15 cellular contexts compared by ENCODE assay signal in genomic region chr1:179120736-179121135, GRCh38. TPM values are rescaled to one million over a fixed set of nuclear protein-coding genes. Genes with fewer than 3 reads are reported as not detected.
DNase-seq lines count a peak whose midpoint lies in the region; ATAC-seq, FAIRE-seq and TF ChIP-seq lines count a peak whose summit lies in the region.
"Had no signal": no experiment of that assay in that cellular context is flagged by ENCODE, and none has a peak within 500 bp of the region (broad histone marks: within the 10 kb centered on the region; RNA-seq: fewer than 3 reads in every experiment).

No MANE protein-coding gene starts in this region.

- no peaks in the 10 kb centered on the region for H3K9me3 Mint-ChIP-seq in activated CD4-positive, alpha-beta T cell treated with anti-CD3 and anti-CD28 coated beads, Interleukin-2, amount 10 ng/mL, durations not matched to agents 7 days and 5 days
- H3K9me3 Mint-ChIP-seq in chondrocyte (ENCODE audit: low read depth) (no peaks in the 10 kb centered on the region), progenitor cell of endocrine pancreas (ENCODE audit: low read depth) (no peaks in the 10 kb centered on the region)
- no peaks in the 10 kb centered on the region for H3K9me3 Mint-ChIP-seq in activated CD8-positive, alpha-beta T cell treated with anti-CD3 and anti-CD28 coated beads, Interleukin-2, amount 10 ng/mL, durations not matched to agents 7 days and 5 days (ENCODE audit: insufficient read depth)

- no peak for DNase-seq in activated CD4-positive, alpha-beta T cell treated with anti-CD3 and anti-CD28 coated beads, Interleukin-2, amount 10 ng/mL, durations not matched to agents 7 days and 5 days
- no peak for DNase-seq in activated CD4-positive, alpha-beta T cell treated with anti-CD3 and anti-CD28 coated beads, Interleukin-2, amount 50 U/mL, for 48 hours
- DNase-seq in RCC 7860 (ENCODE audit: low spot score) (peak; percentile 2), chondrocyte (ENCODE audit: low spot score) (no peak), progenitor cell of endocrine pancreas (ENCODE audit: low spot score, unreplicated experiment) (no peak), HuH-7 (ENCODE audit: low spot score) (no peak)
- DNase-seq in activated CD8-positive, alpha-beta memory T cell treated with anti-CD3 and anti-CD28 coated beads for 24 hours: no peak
- DNase-seq in activated CD8-positive, alpha-beta T cell treated with anti-CD3 and anti-CD28 coated beads, Interleukin-2, amount 10 ng/mL, durations not matched to agents 7 days and 5 days: no peak
- DNase-seq: 8988T, DMS 273 treated with DMSO at 0.1 percent for 48 hours, NCI-H1417, NCI-H187, NCI-H226, SHP77 had no signal

- POLR2A ChIA-PET in activated CD4-positive, alpha-beta T cell treated with anti-CD3 and anti-CD28 coated beads, Interleukin-2, amount 10 ng/mL, durations not matched to agents 7 days and 5 days (lab: Charles Lee): no interaction called here
- POLR2A ChIA-PET in activated CD8-positive, alpha-beta T cell treated with anti-CD3 and anti-CD28 coated beads, Interleukin-2, amount 10 ng/mL, durations not matched to agents 7 days and 5 days (lab: Charles Lee): interaction anchor here (0.8 kb wide), 1 partner anchor 38 kb away, joined by 3 read pairs; no protein-coding TSS in a partner anchor

- peaks cover 3% of the 10 kb centered on the region for H3K4me1 Mint-ChIP-seq in activated CD4-positive, alpha-beta T cell treated with anti-CD3 and anti-CD28 coated beads, Interleukin-2, amount 10 ng/mL, durations not matched to agents 7 days and 5 days
- H3K4me1 Mint-ChIP-seq in chondrocyte (ENCODE audit: low read depth) (peaks cover 20% of the 10 kb centered on the region), progenitor cell of endocrine pancreas (ENCODE audit: low read depth) (peaks cover 2% of the 10 kb centered on the region)
- peaks cover 2% of the 10 kb centered on the region for H3K4me1 Mint-ChIP-seq in activated CD8-positive, alpha-beta T cell treated with anti-CD3 and anti-CD28 coated beads, Interleukin-2, amount 10 ng/mL, durations not matched to agents 7 days and 5 days (ENCODE audit: low read depth)

- TF ChIP-seq CTCF in chondrocyte (IDR thresholded peaks at IDR 0.05) (no peak), progenitor cell of endocrine pancreas (IDR thresholded peaks at IDR 0.05; ENCODE audit: unreplicated experiment) (no peak)

- peak overlapping the region; percentile 46 for H3K27ac Mint-ChIP-seq in activated CD4-positive, alpha-beta T cell treated with anti-CD3 and anti-CD28 coated beads, Interleukin-2, amount 10 ng/mL, durations not matched to agents 7 days and 5 days
- H3K27ac Mint-ChIP-seq in chondrocyte (ENCODE audit: unreplicated experiment) (peak overlapping the region; percentile 68), progenitor cell of endocrine pancreas (peak overlapping the region; percentile 69)
- H3K27ac Mint-ChIP-seq in activated CD8-positive, alpha-beta T cell treated with anti-CD3 and anti-CD28 coated beads, Interleukin-2, amount 10 ng/mL, durations not matched to agents 7 days and 5 days: no peak overlapping the region
- H3K27ac Mint-ChIP-seq: B cell had no signal

- H3K4me3 Mint-ChIP-seq in activated CD4-positive, alpha-beta T cell treated with anti-CD3 and anti-CD28 coated beads, Interleukin-2, amount 10 ng/mL, durations not matched to agents 7 days and 5 days: no peak overlapping the region
- H3K4me3 Mint-ChIP-seq in chondrocyte (ENCODE audit: unreplicated experiment): no peak overlapping the region
- H3K4me3 Mint-ChIP-seq in progenitor cell of endocrine pancreas (ENCODE audit: low read depth): no peak overlapping the region
- no peak overlapping the region for H3K4me3 Mint-ChIP-seq in activated CD8-positive, alpha-beta T cell treated with anti-CD3 and anti-CD28 coated beads, Interleukin-2, amount 10 ng/mL, durations not matched to agents 7 days and 5 days
- H3K4me3 Mint-ChIP-seq: B cell had no signal

- ATAC-seq in activated CD8-positive, alpha-beta T cell treated with anti-CD3 and anti-CD28 coated beads, Interleukin-2, amount 10 ng/mL, durations not matched to agents 7 days and 5 days: no peak

- CTCF ChIA-PET in activated CD4-positive, alpha-beta T cell treated with anti-CD3 and anti-CD28 coated beads, Interleukin-2, amount 10 ng/mL, durations not matched to agents 7 days and 5 days (lab: Charles Lee): interaction anchor here (0.8 to 1.9 kb wide), 10 partner anchors 9 to 249 kb away, joined by 3 to 9 read pairs (median 3); partner anchors contain the start of gene SOAT1
- CTCF ChIA-PET in activated CD8-positive, alpha-beta T cell treated with anti-CD3 and anti-CD28 coated beads, Interleukin-2, amount 10 ng/mL, durations not matched to agents 7 days and 5 days (lab: Charles Lee): interaction anchor here (0.7 to 3.0 kb wide), 28 partner anchors 8 to 327 kb away, joined by 3 to 26 read pairs (median 4); partner anchors contain the start of genes AXDND1, SOAT1 and TOR3A

- FAIRE-seq in RCC 7860 (lab: Jason Lieb, UNC): no peak

- H3K36me3 Mint-ChIP-seq in activated CD4-positive, alpha-beta T cell treated with anti-CD3 and anti-CD28 coated beads, Interleukin-2, amount 10 ng/mL, durations not matched to agents 7 days and 5 days (ENCODE audit: low read depth): peaks cover 12% of the 10 kb centered on the region
- H3K36me3 Mint-ChIP-seq in chondrocyte (ENCODE audit: low read depth) (peaks cover 6% of the 10 kb centered on the region), progenitor cell of endocrine pancreas (ENCODE audit: insufficient read depth) (peaks cover 18% of the 10 kb centered on the region)
- H3K36me3 Mint-ChIP-seq in activated CD8-positive, alpha-beta T cell treated with anti-CD3 and anti-CD28 coated beads, Interleukin-2, amount 10 ng/mL, durations not matched to agents 7 days and 5 days (ENCODE audit: low read depth): peaks cover 17% of the 10 kb centered on the region

- H3K27me3 Mint-ChIP-seq in activated CD4-positive, alpha-beta T cell treated with anti-CD3 and anti-CD28 coated beads, Interleukin-2, amount 10 ng/mL, durations not matched to agents 7 days and 5 days: no peaks in the 10 kb centered on the region
- no peaks in the 10 kb centered on the region for H3K27me3 Mint-ChIP-seq in chondrocyte (ENCODE audit: low read depth)
- H3K27me3 Mint-ChIP-seq in progenitor cell of endocrine pancreas: no peaks in the 10 kb centered on the region
- H3K27me3 Mint-ChIP-seq in activated CD8-positive, alpha-beta T cell treated with anti-CD3 and anti-CD28 coated beads, Interleukin-2, amount 10 ng/mL, durations not matched to agents 7 days and 5 days (ENCODE audit: low read depth): no peaks in the 10 kb centered on the region
- H3K27me3 Mint-ChIP-seq: B cell had no signal

RNA-seq across cellular contexts. Expression of gene TOR3A, which starts 38.9 kb away (rescaled TPM):
- total RNA-seq in activated CD4-positive, alpha-beta T cell treated with anti-CD3 and anti-CD28 coated beads, Interleukin-2, amount 10 ng/mL, durations not matched to agents 7 days and 5 days: 10 to 100 TPM; 43.9 to 46.6 TPM
- total RNA-seq in chondrocyte (17.9 to 19.8 TPM (median 19.4 TPM) in 3 replicates), progenitor cell of endocrine pancreas (27.4 and 27.9 TPM in 2 replicates)
- 10 to 100 TPM; 49.3 to 50.4 TPM for total RNA-seq in activated CD8-positive, alpha-beta T cell treated with anti-CD3 and anti-CD28 coated beads, Interleukin-2, amount 10 ng/mL, durations not matched to agents 7 days and 5 days
